Comparison of ENCODE assay signal across 16 cellular contexts in genomic region chr19:19610376-19611240, GRCh38. TPM values are rescaled to one million over a fixed set of nuclear protein-coding genes. Genes with fewer than 3 reads are reported as not detected.
DNase-seq lines count a peak whose midpoint lies in the region; ATAC-seq and TF ChIP-seq lines count a peak whose summit lies in the region.
"Had no signal": no experiment of that assay in that cellular context is flagged by ENCODE, and none has a peak within 500 bp of the region (broad histone marks: within the 10 kb centered on the region; RNA-seq: fewer than 3 reads in every experiment).

No MANE protein-coding gene starts in this region.

- H3K27ac ChIP-seq in osteoblast (ENCODE audit: low read depth, low read length): no peak overlapping the region
- no peak overlapping the region for H3K27ac ChIP-seq in tibial nerve
- H3K27ac ChIP-seq: BLaER1 treated with 17β-estradiol and CSF1 and Interleukin-3, amounts not matched to agents 10 nM and 100 nM had no signal

- no peak for DNase-seq in stimulated activated naive CD8-positive, alpha-beta T cell treated with anti-CD3 and anti-CD28 coated beads, Interleukin-15, Interleukin-2, amounts not matched to agents 100 U/mL and 50 U/mL, for 24 hours
- DNase-seq in choroid plexus epithelial cell (ENCODE audit: low read depth) (peak; percentile 83), osteoblast (ENCODE audit: insufficient read length, low spot score, missing footprints) (peak; percentile 17), tibial nerve (ENCODE audit: low spot score in 2 of 2) (no peak), hippocampal formation (lab: John Stamatoyannopoulos, UW) (no peak), NCI-H1105 treated with DMSO at 0.1 percent for 48 hours (lab: John Stamatoyannopoulos, UW) (no peak), GM19238 (ENCODE audit: insufficient read length, low spot score) (no peak)
- DNase-seq: ACHN; CD4-positive, alpha-beta T cell; DMS79; HCEC 1CT; HFFc6 had no signal

- H3K4me3 ChIP-seq in choroid plexus epithelial cell (ENCODE audit: low read depth, low read length): no peak overlapping the region
- H3K4me3 ChIP-seq in osteoblast (ENCODE audit: insufficient read depth, low read length): no peak overlapping the region
- H3K4me3 ChIP-seq in tibial nerve: no peak overlapping the region
- H3K4me3 ChIP-seq: BLaER1 treated with 17β-estradiol and CSF1 and Interleukin-3, amounts not matched to agents 10 nM and 100 nM; GM12878 had no signal

- H3K79me2 ChIP-seq in osteoblast (ENCODE audit: insufficient read depth, low read length): no peaks in the 10 kb centered on the region

- H3K9me3 Mint-ChIP-seq in stimulated activated naive CD8-positive, alpha-beta T cell treated with anti-CD3 and anti-CD28 coated beads, Interleukin-15, Interleukin-2, amounts not matched to agents 100 ng/mL and 50 ng/mL, for 24 hours: no peaks in the 10 kb centered on the region
- H3K9me3 Mint-ChIP-seq: CD4-positive, alpha-beta T cell; HFFc6 had no signal

- no peak overlapping the region for H3K4me3 Mint-ChIP-seq in stimulated activated naive CD8-positive, alpha-beta T cell treated with anti-CD3 and anti-CD28 coated beads, Interleukin-15, Interleukin-2, amounts not matched to agents 100 ng/mL and 50 ng/mL, for 24 hours
- H3K4me3 Mint-ChIP-seq: CD4-positive, alpha-beta T cell; HFFc6 had no signal

- peak overlapping the region; percentile 45 for H3K27ac Mint-ChIP-seq in stimulated activated naive CD8-positive, alpha-beta T cell treated with anti-CD3 and anti-CD28 coated beads, Interleukin-15, Interleukin-2, amounts not matched to agents 100 ng/mL and 50 ng/mL, for 24 hours
- H3K27ac Mint-ChIP-seq: CD4-positive, alpha-beta T cell; HFFc6 had no signal

- H3K36me3 ChIP-seq in osteoblast (ENCODE audit: insufficient read depth, low read length) (no peaks in the 10 kb centered on the region), tibial nerve (no peaks in the 10 kb centered on the region)
- H3K36me3 ChIP-seq: BLaER1 treated with 17β-estradiol and CSF1 and Interleukin-3, amounts not matched to agents 10 nM and 100 nM had no signal

- H3K4me1 ChIP-seq in osteoblast (ENCODE audit: insufficient read depth, low read length) (peaks cover 2% of the 10 kb centered on the region), tibial nerve (no peaks in the 10 kb centered on the region)

- H3K4me1 Mint-ChIP-seq in stimulated activated naive CD8-positive, alpha-beta T cell treated with anti-CD3 and anti-CD28 coated beads, Interleukin-15, Interleukin-2, amounts not matched to agents 100 ng/mL and 50 ng/mL, for 24 hours (ENCODE audit: low read depth): peaks cover 39% of the 10 kb centered on the region

- no peaks in the 10 kb centered on the region for H4K20me1 ChIP-seq in osteoblast (ENCODE audit: insufficient read depth, low read length)
- H4K20me1 ChIP-seq: BLaER1 treated with 17β-estradiol and CSF1 and Interleukin-3, amounts not matched to agents 10 nM and 100 nM had no signal

- H3K9me3 ChIP-seq in osteoblast (ENCODE audit: low read depth, low read length) (no peaks in the 10 kb centered on the region), tibial nerve (no peaks in the 10 kb centered on the region)
- H3K9me3 ChIP-seq: BLaER1 treated with 17β-estradiol and CSF1 and Interleukin-3, amounts not matched to agents 10 nM and 100 nM had no signal

- H3K27me3 ChIP-seq in osteoblast (ENCODE audit: insufficient read depth, low read length): no peaks in the 10 kb centered on the region
- no peaks in the 10 kb centered on the region for H3K27me3 ChIP-seq in tibial nerve
- H3K27me3 ChIP-seq: BLaER1 treated with 17β-estradiol and CSF1 and Interleukin-3, amounts not matched to agents 10 nM and 100 nM had no signal

- no peak for TF ChIP-seq CTCF in choroid plexus epithelial cell (conservative IDR thresholded peaks at IDR 0.05; ENCODE audit: low read depth, low read length)
- no peak for TF ChIP-seq CTCF in osteoblast (IDR thresholded peaks at IDR 0.05; ENCODE audit: extremely low read depth, low read depth, low read length)
- no peak for TF ChIP-seq CTCF in tibial nerve (IDR thresholded peaks at IDR 0.05)

- H2AFZ ChIP-seq in osteoblast (ENCODE audit: low read length): no peak overlapping the region

- WGBS in tibial nerve, 2 donors: 63 to 71% methylated on average over 10 of the region's 10 CpGs

- ATAC-seq in stimulated activated naive CD8-positive, alpha-beta T cell treated with anti-CD3 and anti-CD28 coated beads, Interleukin-15, Interleukin-2, amounts not matched to agents 100 U/mL and 50 U/mL, for 24 hours: no peak
- ATAC-seq: GM12878, HepG2 had no signal

- TF ChIP-seq POLR2A in tibial nerve (IDR thresholded peaks at IDR 0.05): no peak

- peaks cover 17% of the 10 kb centered on the region for H3K36me3 Mint-ChIP-seq in stimulated activated naive CD8-positive, alpha-beta T cell treated with anti-CD3 and anti-CD28 coated beads, Interleukin-15, Interleukin-2, amounts not matched to agents 100 ng/mL and 50 ng/mL, for 24 hours (ENCODE audit: low read depth)

- no peak for TF ChIP-seq EP300 in tibial nerve (IDR thresholded peaks at IDR 0.05)

- no peak overlapping the region for H3K4me2 ChIP-seq in osteoblast (ENCODE audit: insufficient read depth, low read length)
- H3K4me2 ChIP-seq: BLaER1 treated with 17β-estradiol and CSF1 and Interleukin-3, amounts not matched to agents 10 nM and 100 nM had no signal

- H3K27me3 Mint-ChIP-seq in stimulated activated naive CD8-positive, alpha-beta T cell treated with anti-CD3 and anti-CD28 coated beads, Interleukin-15, Interleukin-2, amounts not matched to agents 100 ng/mL and 50 ng/mL, for 24 hours: no peaks in the 10 kb centered on the region
- H3K27me3 Mint-ChIP-seq: CD4-positive, alpha-beta T cell had no signal

RNA-seq across cellular contexts. Expression of gene PBX4, which starts 7.9 kb away (rescaled TPM):
- total RNA-seq in osteoblast (0.36 and 0.88 TPM in 2 replicates), tibial nerve (10 to 100 TPM in 2 of 4 donors, 1 to 10 TPM in 2; 3.7 to 11.8 (median 8.1) TPM)
- total RNA-seq: HepG2 had no signal

RNA-seq across cellular contexts. Expression of gene LPAR2, which starts 17.4 kb away (rescaled TPM):
- 0.72 and 0.88 TPM in 2 replicates for total RNA-seq in osteoblast
- 1 to 10 TPM in 3 of 4 donors, under 1 TPM in 1; 0.39 to 3.0 (median 1.8) TPM for total RNA-seq in tibial nerve

RNA-seq across cellular contexts. Expression of gene GMIP, which starts 32.8 kb away (rescaled TPM):
- total RNA-seq in osteoblast (4.7 and 6.5 TPM in 2 replicates), tibial nerve (10 to 100 TPM in 3 of 4 donors, 1 to 10 TPM in 1; 8.8 to 35.1 (median 15.6) TPM)

RNA-seq across cellular contexts. Expression of gene ATP13A1, which starts 52.9 kb away (rescaled TPM):
- total RNA-seq in osteoblast (43.3 and 65.9 TPM in 2 replicates), tibial nerve (100 to 1,000 TPM; 312 to 705 (median 344) TPM)

RNA-seq across cellular contexts. Expression of gene ZNF101, which starts 58.0 kb away (rescaled TPM):
- total RNA-seq in osteoblast (7.2 and 9.4 TPM in 2 replicates), tibial nerve (10 to 100 TPM in 2 of 4 donors, 1 to 10 TPM in 2; 4.0 to 12.0 (median 10.5) TPM)

Comparison
In these comparisons a context has a peak if more than half of its experiments do, and no peak if none do; other contexts are left out.
1. DNase-seq: peak in choroid plexus epithelial cell (single experiment) and osteoblast (single experiment); none in stimulated activated naive CD8-positive, alpha-beta T cell treated with anti-CD3 and anti-CD28 coated beads, Interleukin-15, Interleukin-2, amounts not matched to agents 100 U/mL and 50 U/mL, for 24 hours (single experiment), tibial nerve (0 of 2), hippocampal formation (0 of 2), NCI-H1105 treated with DMSO at 0.1 percent for 48 hours (single experiment) and GM19238 (single experiment).